In genomic region chr11:27315816-27316215, GRCh38 we compare ENCODE assay signal across 17 cellular contexts. TPM values are rescaled to one million over a fixed set of nuclear protein-coding genes. Genes with fewer than 3 reads are reported as not detected.
A peak's percentile ranks its signal among the peaks of the same experiment; 100 is the strongest.
DNase-seq lines count a peak whose midpoint lies in the region; FAIRE-seq and TF ChIP-seq lines count a peak whose summit lies in the region.
"Had no signal": no experiment of that assay in that cellular context is flagged by ENCODE, and none has a peak within 500 bp of the region (broad histone marks: within the 10 kb centered on the region; RNA-seq: fewer than 3 reads in every experiment).

No MANE protein-coding gene starts in this region.

- no peaks in the 10 kb centered on the region for H3K36me3 Mint-ChIP-seq in chondrocyte (ENCODE audit: low read depth)
- H3K36me3 Mint-ChIP-seq in CD8-positive, alpha-beta memory T cell, result no peaks in the 10 kb centered on the region
- H3K36me3 Mint-ChIP-seq: IgD-negative memory B cell had no signal

- TF ChIP-seq POLR2A in GM12892 (IDR thresholded peaks at IDR 0.05; ENCODE audit: low read depth, low read length), result no peak

- no peaks in the 10 kb centered on the region for H3K9me3 ChIP-seq in CD8-positive, alpha-beta memory T cell (ENCODE audit: low read length)
- H3K9me3 ChIP-seq: A549 had no signal

- H3K4me1 Mint-ChIP-seq in chondrocyte (ENCODE audit: low read depth), result peaks cover 59% of the 10 kb centered on the region
- peaks cover 0 to 3% (median 0%) of the 10 kb centered on the region in 3 donors for H3K4me1 Mint-ChIP-seq in CD8-positive, alpha-beta memory T cell
- H3K4me1 Mint-ChIP-seq: IgD-negative memory B cell had no signal

- no peaks in the 10 kb centered on the region for H3K9me3 Mint-ChIP-seq in chondrocyte (ENCODE audit: low read depth)
- H3K9me3 Mint-ChIP-seq in CD8-positive, alpha-beta memory T cell, result no peaks in the 10 kb centered on the region
- H3K9me3 Mint-ChIP-seq: CD4-positive, alpha-beta T cell; IgD-negative memory B cell had no signal

- TF ChIP-seq CTCF in chondrocyte (IDR thresholded peaks at IDR 0.05) (no peak), fibroblast of the aortic adventitia (IDR thresholded peaks at IDR 0.05; ENCODE audit: insufficient read depth, low read length) (no peak)

- FAIRE-seq in GM12892 (lab: Jason Lieb, UNC), result no peak
- FAIRE-seq: A549, H1, HepG2 had no signal

- peak; percentile 44 for DNase-seq in NCI-H446 treated with DMSO at 0.1 percent for 48 hours (lab: John Stamatoyannopoulos, UW)
- DNase-seq in chondrocyte (ENCODE audit: low spot score), result no peak
- peak; percentile 49 for DNase-seq in fibroblast of the aortic adventitia (ENCODE audit: low read depth)
- no peak for DNase-seq in CD8-positive, alpha-beta memory T cell
- DNase-seq in NCI-H524 (lab: John Stamatoyannopoulos, UW), result no peak
- DNase-seq in GM12892 (ENCODE audit: insufficient read length), result no peak
- DNase-seq: AML-193; CD4-positive, alpha-beta T cell; DMS153; DMS79; GF-D8; H9 had no signal

- no peak overlapping the region for H3K4me3 Mint-ChIP-seq in chondrocyte (ENCODE audit: unreplicated experiment)
- no peak overlapping the region for H3K4me3 Mint-ChIP-seq in CD8-positive, alpha-beta memory T cell
- H3K4me3 Mint-ChIP-seq: CD4-positive, alpha-beta T cell; H9; IgD-negative memory B cell had no signal

- peak overlapping the region; percentile 65 for H3K27ac Mint-ChIP-seq in chondrocyte (ENCODE audit: unreplicated experiment)
- no peak overlapping the region for H3K27ac Mint-ChIP-seq in CD8-positive, alpha-beta memory T cell
- H3K27ac Mint-ChIP-seq: CD4-positive, alpha-beta T cell; H9; IgD-negative memory B cell had no signal

- POLR2A ChIA-PET in CD8-positive, alpha-beta memory T cell (lab: Charles Lee), result no interaction called here

- H3K27me3 ChIP-seq in CD8-positive, alpha-beta memory T cell (ENCODE audit: insufficient read depth, low read length, poor library complexity, severe bottlenecking), result no peaks in the 10 kb centered on the region

- no peaks in the 10 kb centered on the region for H3K27me3 Mint-ChIP-seq in chondrocyte (ENCODE audit: low read depth)
- peaks cover 0 to 11% of the 10 kb centered on the region in 2 donors for H3K27me3 Mint-ChIP-seq in CD8-positive, alpha-beta memory T cell
- H3K27me3 Mint-ChIP-seq: CD4-positive, alpha-beta T cell had no signal

- H3K27ac ChIP-seq in CD8-positive, alpha-beta memory T cell (ENCODE audit: low read depth, low read length), result no peak overlapping the region
- H3K27ac ChIP-seq: C4-2B had no signal

- no peak overlapping the region for H3K4me3 ChIP-seq in fibroblast of the aortic adventitia (ENCODE audit: low read depth, low read length)
- no peak overlapping the region for H3K4me3 ChIP-seq in CD8-positive, alpha-beta memory T cell (ENCODE audit: low read length)
- H3K4me3 ChIP-seq: A549 had no signal

- H3K36me3 ChIP-seq in CD8-positive, alpha-beta memory T cell (ENCODE audit: insufficient read depth, low read length), result no peaks in the 10 kb centered on the region

- H3K4me1 ChIP-seq in CD8-positive, alpha-beta memory T cell (ENCODE audit: insufficient read depth, low read length), result no peaks in the 10 kb centered on the region

- CTCF ChIA-PET in CD8-positive, alpha-beta memory T cell (lab: Charles Lee), result no interaction called here

RNA-seq across cellular contexts. Expression of gene CCDC34, which starts 47.2 kb away (rescaled TPM):
- total RNA-seq in chondrocyte, result 3.6 to 12.6 TPM (median 4.3 TPM) in 3 replicates
- total RNA-seq in fibroblast of the aortic adventitia (ENCODE audit: low replicate concordance), result 6.3 and 10.7 TPM in 2 replicates
- total RNA-seq in CD8-positive, alpha-beta memory T cell, result 10 to 100 TPM; 22.4 to 23.0 TPM
- polyA plus RNA-seq in CD8-positive, alpha-beta memory T cell, result 2.3 TPM
- polyA plus RNA-seq in GM12892 (2012; ENCODE audit: missing spikeins), result 18.9 TPM

Comparison
In these comparisons a context has a peak if more than half of its experiments do, and no peak if none do; other contexts are left out.
1. DNase-seq: peak in NCI-H446 treated with DMSO at 0.1 percent for 48 hours (single experiment) and fibroblast of the aortic adventitia (single experiment); none in chondrocyte (single experiment), CD8-positive, alpha-beta memory T cell (0 of 5), NCI-H524 (0 of 2) and GM12892 (single experiment).